25 cellular contexts compared by ENCODE assay signal in the genomic region with DNA sequence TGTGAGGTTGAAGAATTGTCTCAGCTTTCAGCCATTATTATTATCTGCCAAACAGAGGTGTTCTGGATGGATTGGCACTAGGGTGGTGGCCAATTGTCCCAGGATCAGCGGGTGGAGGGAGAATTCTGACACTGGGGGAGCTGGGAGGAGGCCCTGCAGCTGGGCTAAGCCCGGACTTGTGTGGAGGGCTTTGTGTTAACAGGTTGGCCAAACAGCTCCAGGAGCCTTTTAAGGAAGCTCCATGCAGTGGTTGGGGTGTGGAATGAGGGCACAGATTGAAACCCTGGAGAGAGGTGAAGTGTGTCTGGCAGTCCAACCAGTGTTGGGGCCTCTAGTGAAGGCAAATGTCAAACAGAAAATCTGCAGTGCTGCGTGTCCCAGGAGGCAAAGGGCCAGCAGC.
"Had no signal": no experiment of that assay in that cellular context is flagged by ENCODE, and none has a peak within 500 bp of the region (broad histone marks: within the 10 kb centered on the region; RNA-seq: fewer than 3 reads in every experiment).

No MANE protein-coding gene starts in this region.

- H3K27me3 ChIP-seq: ovary, right atrium auricular region, testis, thyroid gland, upper lobe of left lung, vagina had no signal

- H3K4me1 ChIP-seq: testis, thyroid gland had no signal

- ATAC-seq: heart left ventricle; left colon; left lung; naive thymus-derived CD8-positive, alpha-beta T cell; sciatic nerve had no signal

- H3K4me3 ChIP-seq: heart left ventricle, left lung, lung, ovary, right atrium auricular region, skin epidermis, stomach, testis, thyroid gland, transverse colon, upper lobe of left lung, vagina had no signal

- H3K36me3 ChIP-seq: heart left ventricle, left lung, neutrophil, ovary, right atrium auricular region, stomach, thyroid gland, transverse colon, upper lobe of left lung, vagina had no signal

- H3K27ac ChIP-seq: heart left ventricle, left lung, neutrophil, ovary, right atrium auricular region, skin epidermis, stomach, testis, thyroid gland, transverse colon, upper lobe of left lung, vagina had no signal

- DNase-seq: heart left ventricle; hypothalamus; immature natural killer cell; kidney; left colon; left lung; naive thymus-derived CD8-positive, alpha-beta T cell; occipital lobe; ovary; stimulated activated CD4-positive, alpha-beta T cell treated with anti-CD3 and anti-CD28 coated beads, Interleukin-12 subunit alpha, Interleukin-12 subunit beta, amount 100 ng/mL, for 4 hours; stimulated activated CD4-positive, alpha-beta T cell treated with anti-CD3 and anti-CD28 coated beads, Interleukin-15, amount 100 ng/mL, for 24 hours; stimulated activated CD4-positive, alpha-beta T cell treated with anti-CD3 and anti-CD28 coated beads, Interleukin-2, amount 100 ng/mL, for 24 hours; stimulated activated CD4-positive, alpha-beta T cell treated with anti-CD3 and anti-CD28 coated beads, Interleukin-4, amount 100 ng/mL, for 1 hour; stimulated activated naive CD4-positive, alpha-beta T cell; stomach; testis; thyroid gland; transverse colon; upper lobe of left lung had no signal

- H3K9me3 ChIP-seq: heart left ventricle, left lung, neutrophil, ovary, right atrium auricular region, stomach, testis, thyroid gland, transverse colon, upper lobe of left lung, vagina had no signal
